Comparison of ENCODE assay signal across 21 cellular contexts in genomic region chr10:77879065-77879464, GRCh38. TPM values are rescaled to one million over a fixed set of nuclear protein-coding genes. Genes with fewer than 3 reads are reported as not detected.
A peak's percentile ranks its signal among the peaks of the same experiment; 100 is the strongest.
DNase-seq lines count a peak whose midpoint lies in the region; ATAC-seq and TF ChIP-seq lines count a peak whose summit lies in the region.
"Had no signal": no experiment of that assay in that cellular context is flagged by ENCODE, and none has a peak within 500 bp of the region (broad histone marks: within the 10 kb centered on the region; RNA-seq: fewer than 3 reads in every experiment).

No MANE protein-coding gene starts in this region.

- H3K9me3 Mint-ChIP-seq in GM23338 (no peaks in the 10 kb centered on the region; the same call in 2 of the 3 replicates), neural crest cell (no peaks in the 10 kb centered on the region)
- H3K9me3 Mint-ChIP-seq in activated CD8-positive, alpha-beta T cell treated with anti-CD3 and anti-CD28 coated beads, Interleukin-2, amount 10 ng/mL, durations not matched to agents 7 days and 5 days (ENCODE audit: insufficient read depth), result no peaks in the 10 kb centered on the region
- H3K9me3 Mint-ChIP-seq: activated naive CD4-positive, alpha-beta T cell treated with anti-CD3 and anti-CD28 coated beads, Interleukin-2, amount 50 U/mL, for 24 hours; CD4-positive, CD25-positive, alpha-beta regulatory T cell; stimulated activated naive B cell treated with anti-CD40 and anti-IgM and Interleukin-4, amounts not matched to agents 10 μg/mL and 1 μg/mL and 100 μg/mL, for 72 hours had no signal

- ATAC-seq in GM23338, result no peak
- ATAC-seq in T-helper 17 cell, result no peak
- no peak for ATAC-seq in activated CD8-positive, alpha-beta T cell treated with anti-CD3 and anti-CD28 coated beads, Interleukin-2, amount 10 ng/mL, durations not matched to agents 7 days and 5 days
- ATAC-seq in left cardiac atrium, result no peak
- ATAC-seq: lower lobe of right lung; stimulated activated naive B cell treated with anti-CD40 and anti-IgM and Interleukin-4, amounts not matched to agents 10 μg/mL and 1 μg/mL and 100 μg/mL, for 72 hours had no signal

- H3K36me3 Mint-ChIP-seq in GM23338 (ENCODE audit: low read depth) (peaks cover 9% of the 10 kb centered on the region; the same call in 2 of the 3 replicates), T-helper 17 cell (ENCODE audit: low read depth) (peaks cover 3% of the 10 kb centered on the region), neural crest cell (ENCODE audit: low read depth) (no peaks in the 10 kb centered on the region)
- no peaks in the 10 kb centered on the region for H3K36me3 Mint-ChIP-seq in activated CD8-positive, alpha-beta T cell treated with anti-CD3 and anti-CD28 coated beads, Interleukin-2, amount 10 ng/mL, durations not matched to agents 7 days and 5 days (ENCODE audit: low read depth)
- H3K36me3 Mint-ChIP-seq: activated naive CD4-positive, alpha-beta T cell treated with anti-CD3 and anti-CD28 coated beads, Interleukin-2, amount 50 U/mL, for 24 hours; CD4-positive, CD25-positive, alpha-beta regulatory T cell; stimulated activated naive B cell treated with anti-CD40 and anti-IgM and Interleukin-4, amounts not matched to agents 10 μg/mL and 1 μg/mL and 100 μg/mL, for 72 hours had no signal

- intact Hi-C loops in left cardiac atrium (cut with DNase I), result no loop called here

- H3K36me3 ChIP-seq in GM23338 (ENCODE audit: insufficient read depth), result no peaks in the 10 kb centered on the region
- H3K36me3 ChIP-seq: colonic mucosa, lower lobe of right lung, thyroid gland had no signal

- H3K4me3 ChIP-seq in GM23338, result no peak overlapping the region
- H3K4me3 ChIP-seq: colonic mucosa, GM23248, lower lobe of right lung, thyroid gland had no signal

- POLR2A ChIA-PET in activated CD8-positive, alpha-beta T cell treated with anti-CD3 and anti-CD28 coated beads, Interleukin-2, amount 10 ng/mL, durations not matched to agents 7 days and 5 days (lab: Charles Lee), result no interaction called here

- peaks cover 69% of the 10 kb centered on the region for H3K4me1 Mint-ChIP-seq in GM23338
- H3K4me1 Mint-ChIP-seq in T-helper 17 cell, result peaks cover 5% of the 10 kb centered on the region
- peaks cover 49% of the 10 kb centered on the region for H3K4me1 Mint-ChIP-seq in neural crest cell
- H3K4me1 Mint-ChIP-seq in activated CD8-positive, alpha-beta T cell treated with anti-CD3 and anti-CD28 coated beads, Interleukin-2, amount 10 ng/mL, durations not matched to agents 7 days and 5 days (ENCODE audit: low read depth), result peaks cover 23% of the 10 kb centered on the region

- CTCF ChIA-PET in activated CD8-positive, alpha-beta T cell treated with anti-CD3 and anti-CD28 coated beads, Interleukin-2, amount 10 ng/mL, durations not matched to agents 7 days and 5 days (lab: Charles Lee), result interaction anchor here (0.6 kb wide), 1 partner anchor 32 kb away, joined by 3 read pairs; no protein-coding TSS in a partner anchor

- no peaks in the 10 kb centered on the region for H3K27me3 ChIP-seq in GM23338 (ENCODE audit: insufficient read depth)
- H3K27me3 ChIP-seq: colonic mucosa, thyroid gland had no signal

- H3F3A ChIP-seq in GM23338 (replicated peaks; ENCODE audit: low read depth), result peaks cover 25% of the 10 kb centered on the region

- TF ChIP-seq CTCF in GM23338 (conservative IDR thresholded peaks at IDR 0.05; ENCODE audit: low read depth in 2 of 2) (no peak), neural crest cell (conservative IDR thresholded peaks at IDR 0.05) (no peak)

- DNase-seq in GM23338 (ENCODE audit: low spot score), result no peak
- DNase-seq in T-helper 17 cell, result no peak
- no peak for DNase-seq in epithelial cell of prostate (ENCODE audit: low read depth, low spot score)
- no peak for DNase-seq in neural crest cell (ENCODE audit: low read depth, low spot score)
- DNase-seq in activated CD8-positive, alpha-beta T cell treated with anti-CD3 and anti-CD28 coated beads, Interleukin-2, amount 10 ng/mL, durations not matched to agents 7 days and 5 days, result no peak
- DNase-seq in effector CD4-positive, alpha-beta T cell, result no peak
- no peak for DNase-seq in HPDE6-E6E7 (ENCODE audit: extremely low spot score)
- DNase-seq in left cardiac atrium, result no peak
- DNase-seq: activated CD8-positive, alpha-beta memory T cell treated with anti-CD3 and anti-CD28 coated beads for 24 hours; activated T-cell treated with anti-CD3 and anti-CD28 coated beads, Interleukin-2, amount 50 U/mL, for 48 hours; CD4-positive, CD25-positive, alpha-beta regulatory T cell; colonic mucosa; GF-D8; GM23248; lower lobe of right lung; NCI-H1417; NK-92 treated with Interleukin-12 subunit alpha and Interleukin-12 subunit beta, amount 100 ng/mL, for 24 hours; stimulated activated naive B cell treated with anti-CD40 and anti-IgM and Interleukin-4, amounts not matched to agents 10 μg/mL and 1 μg/mL and 100 μg/mL, for 72 hours; T-helper 9 cell; thyroid gland had no signal

- H3K27ac ChIP-seq in GM23338 (ENCODE audit: low read depth) (peak overlapping the region; percentile 93), epithelial cell of prostate (peak overlapping the region; percentile 68)
- H3K27ac ChIP-seq: colonic mucosa, GM23248, lower lobe of right lung had no signal

- peak overlapping the region; percentile 64; the same call in 1 of the 2 replicates for H3K4me2 ChIP-seq in GM23338

- H3K4me3 Mint-ChIP-seq in GM23338 (no peak overlapping the region; the same call in 2 of the 3 replicates), T-helper 17 cell (no peak overlapping the region), neural crest cell (no peak overlapping the region)
- H3K4me3 Mint-ChIP-seq in activated CD8-positive, alpha-beta T cell treated with anti-CD3 and anti-CD28 coated beads, Interleukin-2, amount 10 ng/mL, durations not matched to agents 7 days and 5 days, result no peak overlapping the region
- H3K4me3 Mint-ChIP-seq: activated naive CD4-positive, alpha-beta T cell treated with anti-CD3 and anti-CD28 coated beads, Interleukin-2, amount 50 U/mL, for 24 hours; CD4-positive, CD25-positive, alpha-beta regulatory T cell; stimulated activated naive B cell treated with anti-CD40 and anti-IgM and Interleukin-4, amounts not matched to agents 10 μg/mL and 1 μg/mL and 100 μg/mL, for 72 hours had no signal

- H3K27me3 Mint-ChIP-seq in GM23338 (ENCODE audit: insufficient read depth, low read depth, poor library complexity) (peaks cover 24% of the 10 kb centered on the region), T-helper 17 cell (no peaks in the 10 kb centered on the region), neural crest cell (ENCODE audit: low read depth) (no peaks in the 10 kb centered on the region)
- H3K27me3 Mint-ChIP-seq in activated CD8-positive, alpha-beta T cell treated with anti-CD3 and anti-CD28 coated beads, Interleukin-2, amount 10 ng/mL, durations not matched to agents 7 days and 5 days (ENCODE audit: low read depth), result peaks cover 5% of the 10 kb centered on the region
- H3K27me3 Mint-ChIP-seq: activated naive CD4-positive, alpha-beta T cell treated with anti-CD3 and anti-CD28 coated beads, Interleukin-2, amount 50 U/mL, for 24 hours; stimulated activated naive B cell treated with anti-CD40 and anti-IgM and Interleukin-4, amounts not matched to agents 10 μg/mL and 1 μg/mL and 100 μg/mL, for 72 hours had no signal

- H3K4me1 ChIP-seq in GM23338 (ENCODE audit: insufficient read depth), result peaks cover 49% of the 10 kb centered on the region
- H3K4me1 ChIP-seq: colonic mucosa had no signal

- H4K20me1 ChIP-seq in GM23338 (replicated peaks; ENCODE audit: insufficient read depth), result no peaks in the 10 kb centered on the region; the same call in 1 of the 2 replicates

- no peak overlapping the region for H2AFZ ChIP-seq in GM23338
- H2AFZ ChIP-seq: GM23248 had no signal

- H3K9me3 ChIP-seq in T-helper 17 cell (ENCODE audit: control insufficient read depth, low read length, poor library complexity, severe bottlenecking), result no peaks in the 10 kb centered on the region
- H3K9me3 ChIP-seq: colonic mucosa, lower lobe of right lung, thyroid gland had no signal

- H3K27ac Mint-ChIP-seq in GM23338, result peak overlapping the region; percentile 95
- H3K27ac Mint-ChIP-seq in T-helper 17 cell, result peak overlapping the region; percentile 21
- peak overlapping the region; percentile 35 for H3K27ac Mint-ChIP-seq in neural crest cell (ENCODE audit: unreplicated experiment)
- H3K27ac Mint-ChIP-seq in activated CD8-positive, alpha-beta T cell treated with anti-CD3 and anti-CD28 coated beads, Interleukin-2, amount 10 ng/mL, durations not matched to agents 7 days and 5 days, result no peak overlapping the region
- H3K27ac Mint-ChIP-seq: activated naive CD4-positive, alpha-beta T cell treated with anti-CD3 and anti-CD28 coated beads, Interleukin-2, amount 50 U/mL, for 24 hours; stimulated activated naive B cell treated with anti-CD40 and anti-IgM and Interleukin-4, amounts not matched to agents 10 μg/mL and 1 μg/mL and 100 μg/mL, for 72 hours had no signal

- peaks cover 80% of the 10 kb centered on the region for H3K79me2 ChIP-seq in GM23338 (replicated peaks; ENCODE audit: insufficient read depth)

- H3K9me2 ChIP-seq in GM23338 (ENCODE audit: insufficient read depth), result no peaks in the 10 kb centered on the region

TF ChIP-seq in GM23338, 12 proteins besides CTCF, POLR2A, EP300 and RAD21 (continues in another document):
- TF ChIP-seq ZNF114 (CRISPR knock-in tag; IDR thresholded peaks at IDR 0.05) (no peak), EZH2 (IDR thresholded peaks at IDR 0.05; ENCODE audit: low read depth, unreplicated experiment) (no peak), EZH2phosphoT487 (IDR thresholded peaks at IDR 0.05; ENCODE audit: unreplicated experiment) (no peak), CREB1 (CRISPR knock-in tag; IDR thresholded peaks at IDR 0.05; ENCODE audit: low read depth) (no peak), NANOG (IDR thresholded peaks at IDR 0.05; ENCODE audit: borderline replicate concordance) (no peak), JUNB (IDR thresholded peaks at IDR 0.05; ENCODE audit: unreplicated experiment) (no peak), ZNF331 (CRISPR knock-in tag; IDR thresholded peaks at IDR 0.05; ENCODE audit: low read depth) (no peak), POLR2AphosphoS5 (IDR thresholded peaks at IDR 0.05; ENCODE audit: low read depth) (no peak), STAT1 (IDR thresholded peaks at IDR 0.05; ENCODE audit: unreplicated experiment) (no peak)

RNA-seq across cellular contexts. Expression of gene DLG5, which starts 47.5 kb away (rescaled TPM):
- 50.8 and 66.6 TPM in 2 replicates for total RNA-seq in GM23338 (2014; rRNA removed; shearing (Covaris generic))
- 6.0 and 7.4 TPM in 2 replicates for polyA plus RNA-seq in GM23338 (2016; fragmentation: Nextera tagmentation; extraction: Ambion mirVana)
- total RNA-seq in T-helper 17 cell, result 10 to 100 TPM in 1 of 2 donors, 1 to 10 TPM in 1; 9.7 to 13.1 TPM
- 82.2 and 87.3 TPM in 2 replicates for total RNA-seq in neural crest cell
- total RNA-seq in activated CD8-positive, alpha-beta T cell treated with anti-CD3 and anti-CD28 coated beads, Interleukin-2, amount 10 ng/mL, durations not matched to agents 7 days and 5 days, result 1 to 10 TPM; 3.2 to 3.5 TPM
- total RNA-seq in left cardiac atrium, result 10 to 100 TPM; 12.0 to 13.6 TPM
